8 cellular contexts compared by ENCODE assay signal in the genomic region with DNA sequence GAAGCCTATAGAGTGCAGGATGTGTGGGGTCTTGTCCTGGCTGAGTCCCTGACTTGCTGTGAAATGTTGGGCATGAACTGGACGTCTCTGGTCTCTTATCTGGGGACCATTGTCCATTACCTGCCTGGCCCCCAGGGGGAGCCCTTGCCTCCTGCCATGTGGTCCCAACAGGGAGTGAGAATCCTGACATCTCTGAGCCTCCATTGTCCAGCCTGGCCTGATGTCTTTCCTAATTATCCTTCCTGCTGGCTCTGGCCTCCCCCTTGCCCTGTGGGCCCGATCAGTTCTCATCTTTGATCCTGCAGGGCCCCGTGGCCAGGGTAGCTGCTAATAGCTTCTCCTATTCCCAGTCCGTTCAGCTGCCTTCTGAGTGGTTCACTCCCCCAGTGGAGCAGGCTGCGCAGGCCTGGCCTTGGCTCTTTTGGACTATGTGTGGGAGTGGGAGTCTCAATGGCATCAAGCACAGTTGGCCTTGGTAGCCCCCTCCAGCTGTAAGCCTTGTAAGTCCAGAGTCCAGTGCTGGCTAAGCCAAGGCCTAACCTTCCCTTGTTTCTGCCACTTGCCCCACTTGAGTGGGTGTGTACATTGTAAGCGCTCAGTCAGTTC.
DNase-seq lines count a peak whose midpoint lies in the region; ATAC-seq and TF ChIP-seq lines count a peak whose summit lies in the region.

No MANE protein-coding gene starts in this region.

- no peaks in the 10 kb centered on the region for H3K36me3 ChIP-seq in CD8-positive, alpha-beta T cell (ENCODE audit: insufficient read depth, low read length)

- no peak overlapping the region for H3K27ac Mint-ChIP-seq in CD8-positive, alpha-beta T cell
- no peak overlapping the region for H3K27ac Mint-ChIP-seq in activated CD8-positive, alpha-beta T cell treated with anti-CD3 and anti-CD28 coated beads, Interleukin-2, amount 10 ng/mL, durations not matched to agents 7 days and 5 days
- no peak overlapping the region for H3K27ac Mint-ChIP-seq in osteocyte (ENCODE audit: unreplicated experiment)

- no peaks in the 10 kb centered on the region for H3K4me1 ChIP-seq in CD8-positive, alpha-beta T cell (ENCODE audit: insufficient read depth, low read length)

- no peaks in the 10 kb centered on the region for H3K9me3 ChIP-seq in CD8-positive, alpha-beta T cell (ENCODE audit: low read length)

- POLR2A ChIA-PET in CD8-positive, alpha-beta T cell (lab: Charles Lee) = no interaction called here
- POLR2A ChIA-PET in activated CD8-positive, alpha-beta T cell treated with anti-CD3 and anti-CD28 coated beads, Interleukin-2, amount 10 ng/mL, durations not matched to agents 7 days and 5 days (lab: Charles Lee) = no interaction called here

- TF ChIP-seq POLR2A in erythroblast (IDR thresholded peaks at IDR 0.05; ENCODE audit: low read length) = no peak

- CTCF ChIA-PET in CD8-positive, alpha-beta T cell (lab: Charles Lee) = interaction anchor here (0.7 to 6.0 kb wide), 13 partner anchors 8 to 213 kb away, joined by 3 to 66 read pairs (median 6); no protein-coding TSS in a partner anchor
- CTCF ChIA-PET in activated CD8-positive, alpha-beta T cell treated with anti-CD3 and anti-CD28 coated beads, Interleukin-2, amount 10 ng/mL, durations not matched to agents 7 days and 5 days (lab: Charles Lee) = interaction anchor here (0.6 to 3.6 kb wide), 33 partner anchors 8 to 226 kb away, joined by 3 to 29 read pairs (median 5); a partner anchor contains a TSS

- intact Hi-C loops in CD8-positive, alpha-beta T cell (cut with DNase I, micrococcal nuclease) = loop anchor here (1.0 to 5.0 kb wide), 6 partner anchors 54 to 213 kb away; no protein-coding TSS in a partner anchor

- no peak overlapping the region for H3K27ac ChIP-seq in CD8-positive, alpha-beta T cell (ENCODE audit: low read depth, low read length)

- peaks cover 12% of the 10 kb centered on the region for H3K4me1 Mint-ChIP-seq in CD8-positive, alpha-beta T cell (ENCODE audit: low read depth)
- H3K4me1 Mint-ChIP-seq in activated CD8-positive, alpha-beta T cell treated with anti-CD3 and anti-CD28 coated beads, Interleukin-2, amount 10 ng/mL, durations not matched to agents 7 days and 5 days (ENCODE audit: low read depth) = peaks cover 22% of the 10 kb centered on the region
- H3K4me1 Mint-ChIP-seq in osteocyte (ENCODE audit: unreplicated experiment) = no peaks in the 10 kb centered on the region

- no peaks in the 10 kb centered on the region for H3K9me3 Mint-ChIP-seq in CD8-positive, alpha-beta T cell
- no peaks in the 10 kb centered on the region for H3K9me3 Mint-ChIP-seq in activated CD8-positive, alpha-beta T cell treated with anti-CD3 and anti-CD28 coated beads, Interleukin-2, amount 10 ng/mL, durations not matched to agents 7 days and 5 days (ENCODE audit: insufficient read depth)
- H3K9me3 Mint-ChIP-seq in osteocyte (ENCODE audit: unreplicated experiment) = no peaks in the 10 kb centered on the region

- peak; percentile 53 for ATAC-seq in CD8-positive, alpha-beta T cell
- peak; percentile 71 for ATAC-seq in activated CD8-positive, alpha-beta T cell treated with anti-CD3 and anti-CD28 coated beads, Interleukin-2, amount 10 ng/mL, durations not matched to agents 7 days and 5 days
- ATAC-seq in HG03025 (IDR thresholded peaks at IDR 0.05; ENCODE audit: low FRiP score, unreplicated experiment) = no peak

- H3K27me3 Mint-ChIP-seq in CD8-positive, alpha-beta T cell (ENCODE audit: low read depth) = peaks cover 1% of the 10 kb centered on the region
- peaks cover 14% of the 10 kb centered on the region for H3K27me3 Mint-ChIP-seq in activated CD8-positive, alpha-beta T cell treated with anti-CD3 and anti-CD28 coated beads, Interleukin-2, amount 10 ng/mL, durations not matched to agents 7 days and 5 days (ENCODE audit: low read depth)
- peaks cover 10% of the 10 kb centered on the region for H3K27me3 Mint-ChIP-seq in osteocyte (ENCODE audit: unreplicated experiment)

- peak; percentile 24 to 70 (median 39) for DNase-seq in CD8-positive, alpha-beta T cell
- peak; percentile 22 to 37 for DNase-seq in Kasumi-1 (lab: John Stamatoyannopoulos, UW)
- DNase-seq in activated CD8-positive, alpha-beta T cell treated with anti-CD3 and anti-CD28 coated beads, Interleukin-2, amount 10 ng/mL, durations not matched to agents 7 days and 5 days = peak; percentile 61
- peak; percentile 39 to 69 for DNase-seq in erythroblast (lab: John Stamatoyannopoulos, UW)
- DNase-seq in osteocyte (ENCODE audit: extremely low spot score, unreplicated experiment) = no peak
- DNase-seq in NCI-H187 (lab: John Stamatoyannopoulos, UW) = no peak
- DNase-seq in NCI-H1436 treated with DMSO at 0.1 percent for 48 hours (lab: John Stamatoyannopoulos, UW) = no peak

- no peaks in the 10 kb centered on the region for H3K36me3 Mint-ChIP-seq in CD8-positive, alpha-beta T cell
- no peaks in the 10 kb centered on the region for H3K36me3 Mint-ChIP-seq in activated CD8-positive, alpha-beta T cell treated with anti-CD3 and anti-CD28 coated beads, Interleukin-2, amount 10 ng/mL, durations not matched to agents 7 days and 5 days (ENCODE audit: low read depth)
- H3K36me3 Mint-ChIP-seq in osteocyte (ENCODE audit: unreplicated experiment) = no peaks in the 10 kb centered on the region

- H3K4me3 ChIP-seq in CD8-positive, alpha-beta T cell (ENCODE audit: low read depth, low read length) = no peak overlapping the region

- peak; percentile 63 for TF ChIP-seq CTCF in CD8-positive, alpha-beta T cell (IDR thresholded peaks at IDR 0.05)
- peak; percentile 48 for TF ChIP-seq CTCF in osteocyte (IDR thresholded peaks at IDR 0.05)

- H3K4me3 Mint-ChIP-seq in CD8-positive, alpha-beta T cell = no peak overlapping the region
- H3K4me3 Mint-ChIP-seq in activated CD8-positive, alpha-beta T cell treated with anti-CD3 and anti-CD28 coated beads, Interleukin-2, amount 10 ng/mL, durations not matched to agents 7 days and 5 days = no peak overlapping the region
- H3K4me3 Mint-ChIP-seq in osteocyte (ENCODE audit: unreplicated experiment) = no peak overlapping the region

- H3K27me3 ChIP-seq in CD8-positive, alpha-beta T cell (ENCODE audit: insufficient read depth, low read length) = no peaks in the 10 kb centered on the region

Comparison
In these comparisons a context has a peak if more than half of its experiments do, and no peak if none do; other contexts are left out.
1. DNase-seq: peak in CD8-positive, alpha-beta T cell (7 of 7), Kasumi-1 (2 of 2), activated CD8-positive, alpha-beta T cell treated with anti-CD3 and anti-CD28 coated beads, Interleukin-2, amount 10 ng/mL, durations not matched to agents 7 days and 5 days (single experiment) and erythroblast (2 of 2); none in osteocyte (single experiment), NCI-H187 (0 of 2) and NCI-H1436 treated with DMSO at 0.1 percent for 48 hours (single experiment).